ENCODE assay signal across 7 cellular contexts in genomic region chr3:177466622-177467021, GRCh38.
A peak's percentile ranks its signal among the peaks of the same experiment; 100 is the strongest.
DNase-seq lines count a peak whose midpoint lies in the region; ATAC-seq, FAIRE-seq and TF ChIP-seq lines count a peak whose summit lies in the region.
"Not testable (repeated sequence)": the region's sequence is repeated elsewhere in the genome, so short reads cannot be mapped to it uniquely, and the experiment has no call there.

No MANE protein-coding gene starts in this region.

- CTCF ChIA-PET in A549 (lab: Yijun Ruan, JAX); HCT116 (lab: Charles Lee): not testable (repeated sequence)

- peak overlapping the region; percentile 16 for H2AFZ ChIP-seq in HCT116 (ENCODE audit: low read depth, low read length, poor library complexity, severe bottlenecking)
- H2AFZ ChIP-seq in OCI-LY3 (ENCODE audit: low read depth, low read length), result not testable (repeated sequence)

- not testable (repeated sequence) for H3K27me3 ChIP-seq in HCT116 (ENCODE audit: insufficient read depth, low read length); OCI-LY3 (ENCODE audit: low read depth, low read length); esophagus muscularis mucosa; prostate gland (replicated peaks; ENCODE audit: insufficient read depth); sigmoid colon; transverse colon

- not testable (repeated sequence) for H3K4me2 ChIP-seq in A549; HCT116 (ENCODE audit: low read length)
- H3K4me2 ChIP-seq in OCI-LY3 (ENCODE audit: low read length), result 0 out of 2 replicates have a peak overlapping the region, but pooled peaks have one; percentile 30

- FAIRE-seq in A549 (lab: Jason Lieb, UNC), result not testable (repeated sequence)

- RAD21 ChIA-PET in HCT116 (lab: Charles Lee; ENCODE audit: low non-redundant PET in 1 of 2, low total read pairs in 2 of 2, uncharacterized antibody in 2 of 2, unreplicated experiment in 2 of 2), result not testable (repeated sequence)

- H3K9me2 ChIP-seq in HCT116 (ENCODE audit: insufficient read depth), result not testable (repeated sequence)

- not testable (repeated sequence) for H4K20me1 ChIP-seq in HCT116 (ENCODE audit: insufficient read depth); OCI-LY3 (ENCODE audit: insufficient read depth, low read length)

- not testable (repeated sequence) for H3K27ac ChIP-seq in A549; HCT116 (ENCODE audit: low read depth, low read length); OCI-LY3 (ENCODE audit: low read length)
- peak overlapping the region in 3 of 4 donors; percentile 75 to 79 (median 77) for H3K27ac ChIP-seq in esophagus muscularis mucosa (replicated peaks in 1 of 4)
- peak overlapping the region; percentile 80 to 81 for H3K27ac ChIP-seq in prostate gland
- peak overlapping the region in 3 of 4 donors; percentile 81 to 88 (median 85) for H3K27ac ChIP-seq in sigmoid colon
- H3K27ac ChIP-seq in transverse colon, result peak overlapping the region; percentile 5 to 75 (median 44)

- 87% methylated on average over 5 of the region's 5 CpGs for WGBS in A549 (ENCODE audit: missing lambda C conversion rate)
- WGBS in esophagus muscularis mucosa, result 92% methylated on average over 5 of the region's 5 CpGs
- WGBS in prostate gland, result over 99% methylated on average over 5 of the region's 5 CpGs
- 95 to 98% methylated on average over 5 of the region's 5 CpGs for WGBS in sigmoid colon, 2 donors
- WGBS in transverse colon (ENCODE audit: low coverage in 1 of 2), 2 donors, result 96 to 97% methylated on average over 5 of the region's 5 CpGs

- not testable (repeated sequence) for H3K9ac ChIP-seq in HCT116 (ENCODE audit: low read length); OCI-LY3 (ENCODE audit: low read length)

- H3K4me1 ChIP-seq in A549; HCT116 (ENCODE audit: control insufficient read depth in 1 of 2, insufficient read depth in 2 of 2, low read length in 2 of 2): not testable (repeated sequence)
- peaks cover 20% of the 10 kb centered on the region for H3K4me1 ChIP-seq in OCI-LY3 (ENCODE audit: low read length)
- peaks cover 18 to 76% (median 57%) of the 10 kb centered on the region in 4 donors for H3K4me1 ChIP-seq in esophagus muscularis mucosa
- H3K4me1 ChIP-seq in prostate gland (replicated peaks), result peaks cover 13% of the 10 kb centered on the region
- peaks cover 0 to 88% (median 71%) of the 10 kb centered on the region in 4 donors for H3K4me1 ChIP-seq in sigmoid colon
- peaks cover 4 to 19% (median 8%) of the 10 kb centered on the region in 4 donors for H3K4me1 ChIP-seq in transverse colon

- in situ Hi-C loops in transverse colon (cut with MboI; ENCODE audit: low pct_ligation_motif_present in 1 of 4, low pct_unique_long_range_greater_than_20kb in 1 of 4, low sequenced_read_pairs in 3 of 4), result not testable (repeated sequence)

- POLR2A ChIA-PET in A549 (lab: Yijun Ruan, JAX); HCT116 (lab: Charles Lee): not testable (repeated sequence)

- not testable (repeated sequence) for TF ChIP-seq RAD21 in A549 (conservative IDR thresholded peaks at IDR 0.05 in 1 of 2, IDR thresholded peaks at IDR 0.05 in 1 of 2); HCT116 (IDR thresholded peaks at IDR 0.05; ENCODE audit: low read depth)

- not testable (repeated sequence) for TF ChIP-seq POLR2A in A549 (IDR thresholded peaks at IDR 0.05; ENCODE audit: low read length); HCT116 (IDR thresholded peaks at IDR 0.05; ENCODE audit: borderline replicate concordance, extremely low read depth, insufficient read depth, insufficient read length); esophagus muscularis mucosa (IDR thresholded peaks at IDR 0.05; ENCODE audit: low read depth); prostate gland (IDR thresholded peaks at IDR 0.05); sigmoid colon (IDR thresholded peaks at IDR 0.05); transverse colon (IDR thresholded peaks at IDR 0.05)

- H3K4me3 ChIP-seq in A549; HCT116 (replicated peaks in 1 of 2; ENCODE audit: low read depth in 1 of 2, low read length in 2 of 2); OCI-LY3 (ENCODE audit: low read length); esophagus muscularis mucosa; prostate gland; sigmoid colon; transverse colon: not testable (repeated sequence)

- not testable (repeated sequence) for H3K9me3 ChIP-seq in A549; HCT116 (ENCODE audit: control insufficient read depth in 1 of 2, insufficient read depth in 1 of 2, low read depth in 1 of 2, low read length in 2 of 2); OCI-LY3 (ENCODE audit: insufficient read depth, low read length); esophagus muscularis mucosa; prostate gland; sigmoid colon; transverse colon

- not testable (repeated sequence) for TF ChIP-seq EP300 in A549 (IDR thresholded peaks at IDR 0.05); esophagus muscularis mucosa (IDR thresholded peaks at IDR 0.05); sigmoid colon (IDR thresholded peaks at IDR 0.05); transverse colon (IDR thresholded peaks at IDR 0.05; ENCODE audit: low read depth)

- TF ChIP-seq CTCF in A549 (IDR thresholded peaks at IDR 0.05); HCT116 (IDR thresholded peaks at IDR 0.05 in 2 of 3, conservative IDR thresholded peaks at IDR 0.05 in 1 of 3; ENCODE audit: borderline replicate concordance in 1 of 3, insufficient read depth in 1 of 3, low read depth in 2 of 3, low read length in 2 of 3); OCI-LY3 (IDR thresholded peaks at IDR 0.05; ENCODE audit: low read depth, low read length); esophagus muscularis mucosa (IDR thresholded peaks at IDR 0.05); prostate gland (IDR thresholded peaks at IDR 0.05); sigmoid colon (IDR thresholded peaks at IDR 0.05); transverse colon (IDR thresholded peaks at IDR 0.05): not testable (repeated sequence)

- BruUV-seq in HCT116 (replicated peaks; lab: Mats Ljungman, UMichigan), result not testable (repeated sequence)

- not testable (repeated sequence) for H3K79me2 ChIP-seq in HCT116 (ENCODE audit: insufficient read depth, low read length); OCI-LY3 (ENCODE audit: low read length)

- ATAC-seq in A549, HCT116: not testable (repeated sequence)

- DNase-seq in A549 (ENCODE audit: low read depth in 1 of 2, low spot score in 1 of 2); HCT116 (ENCODE audit: low read depth, low spot score); esophagus muscularis mucosa (ENCODE audit: extremely low spot score); prostate gland (ENCODE audit: low spot score); sigmoid colon; transverse colon: not testable (repeated sequence)

- H3K36me3 ChIP-seq in HCT116 (ENCODE audit: control insufficient read depth in 1 of 2, insufficient read depth in 2 of 2, low read length in 2 of 2); OCI-LY3 (replicated peaks; ENCODE audit: low read depth, low read length); esophagus muscularis mucosa; prostate gland; sigmoid colon; transverse colon: not testable (repeated sequence)

- intact Hi-C loops in HCT116 (cut with micrococcal nuclease); esophagus muscularis mucosa (cut with DNase I); sigmoid colon (cut with DNase I): not testable (repeated sequence)
- intact Hi-C loops in prostate gland (cut with DNase I), result loop anchor here (10.0 kb wide), 1 partner anchor 358 kb away; no protein-coding TSS in a partner anchor
- intact Hi-C loops in transverse colon (cut with DNase I; ENCODE audit: low total_unique reads), result loop anchor here (10.0 kb wide), 1 partner anchor 128 kb away; no protein-coding TSS in a partner anchor

TF ChIP-seq in A549, 52 proteins besides CTCF, POLR2A, EP300 and RAD21:
- peak; percentile 66 for TF ChIP-seq ZC3H11A (IDR thresholded peaks at IDR 0.05)
